18 cellular contexts compared by ENCODE assay signal in the genomic region with DNA sequence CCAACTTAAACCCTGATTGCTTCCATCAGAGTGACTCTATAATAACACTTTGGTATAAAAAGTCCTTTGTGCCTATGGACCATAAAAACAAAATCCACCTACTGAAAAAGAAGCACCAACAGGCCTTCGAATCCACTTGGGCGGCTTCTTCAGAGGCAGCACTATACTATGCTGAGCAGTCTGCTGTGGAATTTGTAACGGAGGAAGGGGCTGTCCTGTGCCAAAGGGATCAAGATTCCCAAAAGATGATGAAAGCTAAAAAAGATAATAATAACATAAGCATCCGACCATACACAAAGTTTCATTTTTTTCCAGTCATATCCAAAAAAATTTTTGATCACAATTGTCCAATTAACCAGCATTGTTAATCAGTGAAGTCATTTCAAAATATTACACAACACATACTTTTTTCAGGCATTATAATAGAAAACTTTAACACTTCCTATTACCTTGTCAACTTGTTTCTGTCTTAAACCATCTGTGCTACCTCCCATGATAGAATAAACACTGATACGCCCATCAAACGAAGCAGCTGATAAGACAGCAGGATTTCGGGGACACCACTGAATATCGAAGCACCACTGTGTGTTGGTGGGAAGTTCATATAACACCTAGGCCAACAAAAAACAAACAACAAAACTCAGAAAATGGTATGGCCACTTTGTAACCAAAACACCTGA. TPM values are rescaled to one million over a fixed set of nuclear protein-coding genes. Genes with fewer than 3 reads are reported as not detected.
DNase-seq lines count a peak whose midpoint lies in the region; ATAC-seq, FAIRE-seq and TF ChIP-seq lines count a peak whose summit lies in the region.
"Had no signal": no experiment of that assay in that cellular context is flagged by ENCODE, and none has a peak within 500 bp of the region (broad histone marks: within the 10 kb centered on the region; RNA-seq: fewer than 3 reads in every experiment).

No MANE protein-coding gene starts in this region.

- H3K4me3 ChIP-seq in ACC112 (ENCODE audit: low read depth, low read length) (no peak overlapping the region), fibroblast of pulmonary artery (replicated peaks; ENCODE audit: low read depth, low read length) (no peak overlapping the region)
- no peak overlapping the region for H3K4me3 ChIP-seq in CD4-positive, alpha-beta memory T cell (ENCODE audit: low read length in 2 of 2)
- H3K4me3 ChIP-seq: uterus had no signal

- no peaks in the 10 kb centered on the region for H3K27me3 ChIP-seq in ACC112 (ENCODE audit: insufficient read depth, low read length)
- no peaks in the 10 kb centered on the region for H3K27me3 ChIP-seq in CD4-positive, alpha-beta memory T cell (ENCODE audit: insufficient read depth, low read length)
- H3K27me3 ChIP-seq: uterus had no signal

- H3K27me3 Mint-ChIP-seq in CD4-positive, alpha-beta memory T cell: no peaks in the 10 kb centered on the region
- no peaks in the 10 kb centered on the region for H3K27me3 Mint-ChIP-seq in T-helper 17 cell
- H3K27me3 Mint-ChIP-seq: stimulated activated naive B cell treated with anti-CD40 and anti-IgM and Interleukin-4, amounts not matched to agents 10 μg/mL and 1 μg/mL and 100 μg/mL, for 72 hours had no signal

- ATAC-seq in T-helper 17 cell (no peak), GM21528 (IDR thresholded peaks at IDR 0.05; ENCODE audit: low FRiP score, unreplicated experiment) (no peak), GM19395 (IDR thresholded peaks at IDR 0.05; ENCODE audit: unreplicated experiment) (no peak)
- ATAC-seq: left colon; sciatic nerve; stimulated activated naive B cell treated with anti-CD40 and anti-IgM and Interleukin-4, amounts not matched to agents 10 μg/mL and 1 μg/mL and 100 μg/mL, for 72 hours had no signal

- H3K4me1 ChIP-seq in ACC112 (ENCODE audit: control insufficient read depth, insufficient read depth, low read length, unreplicated experiment): peaks cover 24% of the 10 kb centered on the region
- H3K4me1 ChIP-seq in CD4-positive, alpha-beta memory T cell (ENCODE audit: insufficient read depth, low read length): peaks cover 30% of the 10 kb centered on the region
- H3K4me1 ChIP-seq: uterus had no signal

- CTCF ChIA-PET in CD4-positive, alpha-beta memory T cell (lab: Charles Lee; ENCODE audit: partially characterized antibody): interaction anchor here (0.9 kb wide), 1 partner anchor 15 kb away, joined by 3 read pairs; no protein-coding TSS in a partner anchor

- intact Hi-C loops in CD4-positive, alpha-beta memory T cell (cut with micrococcal nuclease): no loop called here

- POLR2A ChIA-PET in CD4-positive, alpha-beta memory T cell (lab: Charles Lee; ENCODE audit: partially characterized antibody): interaction anchor here (2.1 kb wide), 1 partner anchor 33 kb away, joined by 8 read pairs; a partner anchor contains a TSS

- peaks cover 17 to 31% (median 24%) of the 10 kb centered on the region in 4 donors for H3K4me1 Mint-ChIP-seq in CD4-positive, alpha-beta memory T cell
- H3K4me1 Mint-ChIP-seq in T-helper 17 cell: peaks cover 21% of the 10 kb centered on the region
- H3K4me1 Mint-ChIP-seq: nephron had no signal

- no peaks in the 10 kb centered on the region for H3K9me3 Mint-ChIP-seq in CD4-positive, alpha-beta memory T cell
- H3K9me3 Mint-ChIP-seq: nephron; stimulated activated naive B cell treated with anti-CD40 and anti-IgM and Interleukin-4, amounts not matched to agents 10 μg/mL and 1 μg/mL and 100 μg/mL, for 72 hours had no signal

- no peak for TF ChIP-seq CTCF in fibroblast of pulmonary artery (IDR thresholded peaks at IDR 0.05; ENCODE audit: low read length, missing control alignments)

- no peaks in the 10 kb centered on the region for H3K9me3 ChIP-seq in CD4-positive, alpha-beta memory T cell (ENCODE audit: control insufficient read depth in 1 of 2, low read length in 2 of 2)
- no peaks in the 10 kb centered on the region for H3K9me3 ChIP-seq in T-helper 17 cell (ENCODE audit: control insufficient read depth, low read length, poor library complexity, severe bottlenecking)
- H3K9me3 ChIP-seq: uterus had no signal

- peaks cover 57% of the 10 kb centered on the region for H3K36me3 ChIP-seq in ACC112 (ENCODE audit: insufficient read depth, low read length)
- H3K36me3 ChIP-seq in CD4-positive, alpha-beta memory T cell (ENCODE audit: insufficient read depth, low read length): peaks cover 55% of the 10 kb centered on the region
- H3K36me3 ChIP-seq: uterus had no signal

- H3K36me3 Mint-ChIP-seq in CD4-positive, alpha-beta memory T cell: peaks cover 63 to 66% of the 10 kb centered on the region in 2 donors
- H3K36me3 Mint-ChIP-seq in T-helper 17 cell (ENCODE audit: low read depth): peaks cover 11% of the 10 kb centered on the region

- DNase-seq in CD4-positive, alpha-beta memory T cell: no peak
- DNase-seq in T-helper 17 cell (no peak), fibroblast of pulmonary artery (ENCODE audit: low read depth) (peak; percentile 36), RCC 7860 (ENCODE audit: low spot score) (no peak), HTR-8/SVneo (ENCODE audit: insufficient read length, low spot score) (no peak)
- DNase-seq: activated CD4-positive, alpha-beta T cell treated with anti-CD3 and anti-CD28 coated beads for 4 hours; activated gamma-delta T cell; central memory CD4-positive, alpha-beta T cell; left colon; NCI-H1105; stimulated activated naive B cell treated with anti-CD40 and anti-IgM and Interleukin-4, amounts not matched to agents 10 μg/mL and 1 μg/mL and 100 μg/mL, for 72 hours; uterus had no signal

- H3K27ac ChIP-seq in ACC112 (ENCODE audit: low read depth, low read length): peak overlapping the region; percentile 97
- H3K27ac ChIP-seq in CD4-positive, alpha-beta memory T cell (ENCODE audit: low read depth, low read length): no peak overlapping the region
- H3K27ac ChIP-seq: C4-2B had no signal

- H3K79me2 ChIP-seq in ACC112 (ENCODE audit: control insufficient read depth, insufficient read depth, low read length, unreplicated experiment): peaks cover 32% of the 10 kb centered on the region

- H2AFZ ChIP-seq in ACC112 (ENCODE audit: low read length, unreplicated experiment): no peak overlapping the region

- peak overlapping the region in 6 of 7 donors; percentile 7 to 86 (median 70) for H3K27ac Mint-ChIP-seq in CD4-positive, alpha-beta memory T cell
- H3K27ac Mint-ChIP-seq in T-helper 17 cell: peak overlapping the region; percentile 88
- H3K27ac Mint-ChIP-seq: nephron; stimulated activated naive B cell treated with anti-CD40 and anti-IgM and Interleukin-4, amounts not matched to agents 10 μg/mL and 1 μg/mL and 100 μg/mL, for 72 hours had no signal

- FAIRE-seq in RCC 7860 (lab: Jason Lieb, UNC): no peak
- no peak for FAIRE-seq in HTR-8/SVneo (lab: Jason Lieb, UNC)

- H3K4me3 Mint-ChIP-seq in CD4-positive, alpha-beta memory T cell: peak overlapping the region in 1 of 8 donors; percentile 1
- no peak overlapping the region for H3K4me3 Mint-ChIP-seq in T-helper 17 cell
- H3K4me3 Mint-ChIP-seq: nephron; stimulated activated naive B cell treated with anti-CD40 and anti-IgM and Interleukin-4, amounts not matched to agents 10 μg/mL and 1 μg/mL and 100 μg/mL, for 72 hours had no signal

RNA-seq across cellular contexts. Expression of a gene that starts 24.1 kb away (rescaled TPM):
- 100 to 1,000 TPM; 157 to 167 TPM for total RNA-seq in CD4-positive, alpha-beta memory T cell
- polyA plus RNA-seq in CD4-positive, alpha-beta memory T cell: 100 to 1,000 TPM; 138 to 175 TPM
- 100 to 1,000 TPM; 141 to 160 TPM for total RNA-seq in T-helper 17 cell

RNA-seq across cellular contexts. Expression of a gene that starts 33.7 kb away (rescaled TPM):
- total RNA-seq in CD4-positive, alpha-beta memory T cell: 1 to 10 TPM; 2.7 to 3.7 TPM
- 1 to 10 TPM in 1 of 2 donors, under 1 TPM in 1; 0.77 to 2.4 TPM for polyA plus RNA-seq in CD4-positive, alpha-beta memory T cell
- total RNA-seq in T-helper 17 cell: 1 to 10 TPM; 3.5 to 4.9 TPM
